In the genomic region with DNA sequence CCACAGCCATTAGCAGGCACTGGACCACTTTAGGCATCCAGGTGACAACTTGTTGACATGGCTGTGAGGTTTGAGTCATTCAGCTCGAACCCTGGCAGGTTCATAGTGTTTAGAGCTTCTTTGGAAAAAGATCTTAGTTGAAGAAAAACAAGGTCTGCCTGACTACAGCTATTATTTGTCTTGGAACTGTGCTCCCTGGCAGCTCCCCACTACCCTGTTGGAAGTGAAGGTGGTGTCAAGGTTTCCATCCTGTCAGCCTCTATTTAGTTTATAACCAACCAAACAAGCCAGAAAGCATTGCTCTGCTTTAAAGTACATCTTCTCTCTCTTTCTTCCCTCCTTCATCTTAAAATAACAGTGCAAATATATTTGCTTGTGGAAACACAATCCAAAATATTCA, we compare ENCODE assay signal across 25 cellular contexts. TPM values are rescaled to one million over a fixed set of nuclear protein-coding genes. Genes with fewer than 3 reads are reported as not detected.
DNase-seq lines count a peak whose midpoint lies in the region; ATAC-seq, FAIRE-seq and TF ChIP-seq lines count a peak whose summit lies in the region.
"Had no signal": no experiment of that assay in that cellular context is flagged by ENCODE, and none has a peak within 500 bp of the region (broad histone marks: within the 10 kb centered on the region; RNA-seq: fewer than 3 reads in every experiment).

No MANE protein-coding gene starts in this region.

- H3K36me3 Mint-ChIP-seq in activated CD8-positive, alpha-beta T cell treated with anti-CD3 and anti-CD28 coated beads, Interleukin-2, amount 10 ng/mL, durations not matched to agents 7 days and 5 days (ENCODE audit: low read depth) = peaks cover 77% of the 10 kb centered on the region
- peaks cover 22% of the 10 kb centered on the region for H3K36me3 Mint-ChIP-seq in activated CD8-positive, alpha-beta T cell treated with anti-CD3 and anti-CD28 coated beads for 36 hours (ENCODE audit: low read depth)
- peaks cover 63% of the 10 kb centered on the region for H3K36me3 Mint-ChIP-seq in T-cell

- no peaks in the 10 kb centered on the region for H3K27me3 Mint-ChIP-seq in activated CD8-positive, alpha-beta T cell treated with anti-CD3 and anti-CD28 coated beads, Interleukin-2, amount 10 ng/mL, durations not matched to agents 7 days and 5 days (ENCODE audit: low read depth)
- H3K27me3 Mint-ChIP-seq in activated CD8-positive, alpha-beta T cell treated with anti-CD3 and anti-CD28 coated beads for 36 hours = no peaks in the 10 kb centered on the region
- H3K27me3 Mint-ChIP-seq in T-cell = no peaks in the 10 kb centered on the region
- H3K27me3 Mint-ChIP-seq: activated B cell treated with CpG ODN at 0.5 μM for 24 hours; stimulated activated naive CD8-positive, alpha-beta T cell treated with anti-CD3 and anti-CD28 coated beads, Interleukin-15, amount 100 ng/mL, for 72 hours had no signal

- no peak for FAIRE-seq in pancreas (lab: Jason Lieb, UNC)
- FAIRE-seq: endometrium, HTR-8/SVneo had no signal

- H3K4me3 ChIP-seq in pancreas = no peak overlapping the region
- H3K4me3 ChIP-seq: heart left ventricle, mucosa of descending colon, SJSA1, smooth muscle cell had no signal

- H3K4me3 Mint-ChIP-seq in activated CD8-positive, alpha-beta T cell treated with anti-CD3 and anti-CD28 coated beads, Interleukin-2, amount 10 ng/mL, durations not matched to agents 7 days and 5 days = no peak overlapping the region
- H3K4me3 Mint-ChIP-seq in activated CD8-positive, alpha-beta T cell treated with anti-CD3 and anti-CD28 coated beads for 36 hours = no peak overlapping the region
- H3K4me3 Mint-ChIP-seq in T-cell = no peak overlapping the region
- H3K4me3 Mint-ChIP-seq: activated B cell treated with CpG ODN at 0.5 μM for 24 hours; stimulated activated naive CD8-positive, alpha-beta T cell treated with anti-CD3 and anti-CD28 coated beads, Interleukin-15, amount 100 ng/mL, for 72 hours; T-helper 2 cell treated with Interferon-gamma antibody and Interleukin-4, amounts not matched to agents 5 μg/mL and 100 μg/mL, for 36 hours had no signal

- no peaks in the 10 kb centered on the region for H3K9me3 ChIP-seq in pancreas
- H3K9me3 ChIP-seq: heart left ventricle, mucosa of descending colon, SJSA1 had no signal

- DNase-seq in activated CD8-positive, alpha-beta T cell treated with anti-CD3 and anti-CD28 coated beads, Interleukin-2, amount 10 ng/mL, durations not matched to agents 7 days and 5 days = no peak
- no peak for DNase-seq in activated CD8-positive, alpha-beta T cell treated with anti-CD3 and anti-CD28 coated beads for 36 hours
- DNase-seq in T-cell (no peak), dermis blood vessel endothelial cell (peak; percentile 7), pancreas (peak in 4 of 6 donors; percentile 23 to 64 (median 38)), amniotic stem cell (lab: John Stamatoyannopoulos, UW) (no peak), DMS79 (lab: John Stamatoyannopoulos, UW) (no peak)
- DNase-seq: 8988T; activated B cell treated with CpG ODN at 0.5 μM for 24 hours; activated CD4-positive, alpha-beta T cell treated with anti-CD3 and anti-CD28 coated beads, Interleukin-2, amount 50 U/mL, for 48 hours; COR-L47; HCEC 1CT; heart left ventricle; mucosa of descending colon; NCI-H1092; NCI-H2029; stimulated activated CD4-positive, alpha-beta T cell treated with anti-CD3 and anti-CD28 coated beads, Interleukin-4, amount 100 ng/mL, for 1 hour; stimulated activated naive CD8-positive, alpha-beta T cell treated with anti-CD3 and anti-CD28 coated beads, Interleukin-15, amount 100 ng/mL, for 72 hours had no signal

- POLR2A ChIA-PET in activated CD8-positive, alpha-beta T cell treated with anti-CD3 and anti-CD28 coated beads, Interleukin-2, amount 10 ng/mL, durations not matched to agents 7 days and 5 days (lab: Charles Lee) = no interaction called here
- POLR2A ChIA-PET in activated CD8-positive, alpha-beta T cell treated with anti-CD3 and anti-CD28 coated beads for 36 hours (lab: Charles Lee) = no interaction called here
- POLR2A ChIA-PET in T-cell (lab: Charles Lee) = interaction anchor here in 1 of 2 donors (0.6 to 0.7 kb wide), 2 partner anchors 22 to 36 kb away, joined by 3 to 8 read pairs; no protein-coding TSS in a partner anchor

- H3K4me1 ChIP-seq in pancreas = peaks cover 0 to 13% (median 13%) of the 10 kb centered on the region in 3 donors
- H3K4me1 ChIP-seq: SJSA1 had no signal

- H3K9me3 Mint-ChIP-seq in activated CD8-positive, alpha-beta T cell treated with anti-CD3 and anti-CD28 coated beads, Interleukin-2, amount 10 ng/mL, durations not matched to agents 7 days and 5 days (ENCODE audit: insufficient read depth) = no peaks in the 10 kb centered on the region
- no peaks in the 10 kb centered on the region for H3K9me3 Mint-ChIP-seq in activated CD8-positive, alpha-beta T cell treated with anti-CD3 and anti-CD28 coated beads for 36 hours
- no peaks in the 10 kb centered on the region for H3K9me3 Mint-ChIP-seq in T-cell
- H3K9me3 Mint-ChIP-seq: activated B cell treated with CpG ODN at 0.5 μM for 24 hours; T-helper 2 cell treated with Interferon-gamma antibody and Interleukin-4, amounts not matched to agents 5 μg/mL and 100 μg/mL, for 36 hours had no signal

- intact Hi-C loops in activated CD8-positive, alpha-beta T cell treated with anti-CD3 and anti-CD28 coated beads for 36 hours (cut with micrococcal nuclease) = no loop called here
- intact Hi-C loops in pancreas (cut with DNase I) = no loop called here

- H3K27me3 ChIP-seq in pancreas = no peaks in the 10 kb centered on the region
- H3K27me3 ChIP-seq: heart left ventricle, SJSA1 had no signal

- TF ChIP-seq CTCF in activated CD8-positive, alpha-beta T cell treated with anti-CD3 and anti-CD28 coated beads for 36 hours (IDR thresholded peaks at IDR 0.05) = no peak
- no peak for TF ChIP-seq CTCF in pancreas (IDR thresholded peaks at IDR 0.05)

- CTCF ChIA-PET in activated CD8-positive, alpha-beta T cell treated with anti-CD3 and anti-CD28 coated beads, Interleukin-2, amount 10 ng/mL, durations not matched to agents 7 days and 5 days (lab: Charles Lee) = interaction anchor here (1.2 kb wide), 1 partner anchor 16 kb away, joined by 4 read pairs; no protein-coding TSS in a partner anchor
- CTCF ChIA-PET in activated CD8-positive, alpha-beta T cell treated with anti-CD3 and anti-CD28 coated beads for 36 hours (lab: Charles Lee) = interaction anchor here (0.6 to 1.4 kb wide), 3 partner anchors 13 to 99 kb away, joined by 3 to 4 read pairs (median 3); no protein-coding TSS in a partner anchor
- CTCF ChIA-PET in T-cell (lab: Charles Lee) = no interaction called here

- peaks cover 59% of the 10 kb centered on the region for H3K4me1 Mint-ChIP-seq in activated CD8-positive, alpha-beta T cell treated with anti-CD3 and anti-CD28 coated beads, Interleukin-2, amount 10 ng/mL, durations not matched to agents 7 days and 5 days (ENCODE audit: low read depth)
- H3K4me1 Mint-ChIP-seq in activated CD8-positive, alpha-beta T cell treated with anti-CD3 and anti-CD28 coated beads for 36 hours (ENCODE audit: low read depth) = peaks cover 24% of the 10 kb centered on the region
- H3K4me1 Mint-ChIP-seq in T-cell = peaks cover 42 to 61% (median 42%) of the 10 kb centered on the region in 3 donors

- 0 to 10% methylated on average over 1 of the region's 1 CpG for WGBS in pancreas, 2 donors

- peak overlapping the region; percentile 55 for H3K27ac Mint-ChIP-seq in activated CD8-positive, alpha-beta T cell treated with anti-CD3 and anti-CD28 coated beads, Interleukin-2, amount 10 ng/mL, durations not matched to agents 7 days and 5 days
- H3K27ac Mint-ChIP-seq in activated CD8-positive, alpha-beta T cell treated with anti-CD3 and anti-CD28 coated beads for 36 hours = no peak overlapping the region
- peak overlapping the region; percentile 39 to 87 for H3K27ac Mint-ChIP-seq in T-cell
- H3K27ac Mint-ChIP-seq: activated B cell treated with CpG ODN at 0.5 μM for 24 hours; stimulated activated naive CD8-positive, alpha-beta T cell treated with anti-CD3 and anti-CD28 coated beads, Interleukin-15, amount 100 ng/mL, for 72 hours; T-helper 2 cell treated with Interferon-gamma antibody and Interleukin-4, amounts not matched to agents 5 μg/mL and 100 μg/mL, for 36 hours had no signal

- no peaks in the 10 kb centered on the region for H3K36me3 ChIP-seq in pancreas
- H3K36me3 ChIP-seq: SJSA1 had no signal

- H3K27ac ChIP-seq in pancreas = peak overlapping the region in 1 of 4 donors; percentile 2
- H3K27ac ChIP-seq: heart left ventricle, SJSA1 had no signal

- ATAC-seq in activated CD8-positive, alpha-beta T cell treated with anti-CD3 and anti-CD28 coated beads, Interleukin-2, amount 10 ng/mL, durations not matched to agents 7 days and 5 days = no peak
- no peak for ATAC-seq in activated CD8-positive, alpha-beta T cell treated with anti-CD3 and anti-CD28 coated beads for 36 hours
- ATAC-seq in T-cell (replicated peaks in 1 of 4) (no peak), pancreas (peak; percentile 91 to 96 (median 94)), GM18870 (IDR thresholded peaks at IDR 0.05; ENCODE audit: unreplicated experiment) (no peak)
- ATAC-seq: mucosa of descending colon; Panc1; stimulated activated naive CD8-positive, alpha-beta T cell treated with anti-CD3 and anti-CD28 coated beads, Interleukin-15, amount 100 ng/mL, for 72 hours had no signal

RNA-seq across cellular contexts. Expression of a gene that starts 56.8 kb away (rescaled TPM):
- 100 to 1,000 TPM; 112 to 120 TPM for total RNA-seq in activated CD8-positive, alpha-beta T cell treated with anti-CD3 and anti-CD28 coated beads, Interleukin-2, amount 10 ng/mL, durations not matched to agents 7 days and 5 days
- 10 to 100 TPM; 18.6 to 28.8 TPM for total RNA-seq in activated CD8-positive, alpha-beta T cell treated with anti-CD3 and anti-CD28 coated beads for 36 hours
- total RNA-seq in T-cell = 10 to 100 TPM; 49.5 to 98.8 (median 80.8) TPM
- 18.7 and 22.6 TPM in 2 replicates for total RNA-seq in dermis blood vessel endothelial cell
- total RNA-seq in pancreas = 10 to 100 TPM; 13.1 to 21.6 (median 16.0) TPM
- 10 to 100 TPM in 1 of 2 donors, 1 to 10 TPM in 1; 8.2 to 14.4 TPM for polyA plus RNA-seq in pancreas

Comparison
In these comparisons a context has a peak if more than half of its experiments do, and no peak if none do; other contexts are left out.
1. ATAC-seq: peak in pancreas (4 of 4); none in activated CD8-positive, alpha-beta T cell treated with anti-CD3 and anti-CD28 coated beads, Interleukin-2, amount 10 ng/mL, durations not matched to agents 7 days and 5 days (single experiment), activated CD8-positive, alpha-beta T cell treated with anti-CD3 and anti-CD28 coated beads for 36 hours (single experiment), T-cell (0 of 4) and GM18870 (single experiment).
2. DNase-seq: peak in dermis blood vessel endothelial cell (single experiment) and pancreas (4 of 6); none in activated CD8-positive, alpha-beta T cell treated with anti-CD3 and anti-CD28 coated beads, Interleukin-2, amount 10 ng/mL, durations not matched to agents 7 days and 5 days (single experiment), activated CD8-positive, alpha-beta T cell treated with anti-CD3 and anti-CD28 coated beads for 36 hours (single experiment), T-cell (0 of 34), amniotic stem cell (single experiment) and DMS79 (single experiment).
3. CTCF ChIA-PET loops: an anchor here in activated CD8-positive, alpha-beta T cell treated with anti-CD3 and anti-CD28 coated beads, Interleukin-2, amount 10 ng/mL, durations not matched to agents 7 days and 5 days (1.2 kb wide) and activated CD8-positive, alpha-beta T cell treated with anti-CD3 and anti-CD28 coated beads for 36 hours (0.6 to 1.4 kb wide); none called in T-cell.